Comparison of ENCODE assay signal across 1 cellular context in the genomic region with DNA sequence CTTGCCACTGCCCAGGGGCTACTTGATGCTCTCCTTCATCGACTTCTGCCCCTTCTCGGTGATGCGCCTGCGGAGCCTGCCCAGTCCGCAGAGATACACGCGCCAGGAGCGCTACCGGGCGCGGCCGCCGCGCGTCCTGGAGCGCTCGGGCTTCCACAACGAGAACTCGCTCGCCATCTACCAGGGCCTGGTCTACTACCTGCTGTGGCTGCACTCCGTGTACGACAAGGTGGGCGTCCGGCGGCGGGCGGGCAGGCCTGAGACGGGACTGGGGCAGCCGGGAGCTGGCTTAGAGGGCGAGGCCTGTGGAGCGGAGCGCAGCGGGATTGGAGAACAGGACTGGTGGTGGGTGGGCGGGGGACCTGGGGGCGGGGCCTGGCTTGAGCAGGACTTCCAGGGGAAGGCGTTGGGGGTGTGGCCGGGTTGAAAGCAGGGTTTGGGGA.
TF ChIP-seq lines count a peak whose summit lies in the region.

No MANE protein-coding gene starts in this region.

TF ChIP-seq in HEK293, 187 proteins besides CTCF, POLR2A, EP300 and RAD21 (continued from another document):
- TF ChIP-seq ZNF561 (tag by site-specific recombination; IDR thresholded peaks at IDR 0.05; ENCODE audit: borderline replicate concordance): no peak
- TF ChIP-seq ZNF354C (tag by site-specific recombination; IDR thresholded peaks at IDR 0.05; ENCODE audit: borderline replicate concordance, low read depth): no peak
- TF ChIP-seq ZNF37A (tag by site-specific recombination; IDR thresholded peaks at IDR 0.05): no peak
- TF ChIP-seq ZNF112 (tag by site-specific recombination; IDR thresholded peaks at IDR 0.05): no peak
- no peak for TF ChIP-seq KLF1 (tag by site-specific recombination; IDR thresholded peaks at IDR 0.05)
- no peak for TF ChIP-seq ZNF621 (tag by site-specific recombination; IDR thresholded peaks at IDR 0.05)
- TF ChIP-seq ZNF707 (tag by site-specific recombination; IDR thresholded peaks at IDR 0.05): no peak
- TF ChIP-seq ZNF660 (tag by site-specific recombination; IDR thresholded peaks at IDR 0.05): no peak
- no peak; the same call in 1 of the 2 replicates for TF ChIP-seq ZBTB8A (tag by site-specific recombination; IDR thresholded peaks at IDR 0.05)
- no peak for TF ChIP-seq ZNF530 (tag by site-specific recombination; IDR thresholded peaks at IDR 0.05; ENCODE audit: low read depth)
- TF ChIP-seq, protein P1, sequence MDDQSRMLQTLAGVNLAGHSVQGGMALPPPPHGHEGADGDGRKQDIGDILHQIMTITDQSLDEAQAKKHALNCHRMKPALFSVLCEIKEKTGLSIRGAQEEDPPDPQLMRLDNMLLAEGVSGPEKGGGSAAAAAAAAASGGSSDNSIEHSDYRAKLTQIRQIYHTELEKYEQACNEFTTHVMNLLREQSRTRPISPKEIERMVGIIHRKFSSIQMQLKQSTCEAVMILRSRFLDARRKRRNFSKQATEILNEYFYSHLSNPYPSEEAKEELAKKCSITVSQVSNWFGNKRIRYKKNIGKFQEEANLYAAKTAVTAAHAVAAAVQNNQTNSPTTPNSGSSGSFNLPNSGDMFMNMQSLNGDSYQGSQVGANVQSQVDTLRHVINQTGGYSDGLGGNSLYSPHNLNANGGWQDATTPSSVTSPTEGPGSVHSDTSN (CRISPR knock-in tag; IDR thresholded peaks at IDR 0.05): no peak; the same call in 1 of the 2 replicates
TF ChIP-seq in HEK293: peak in this region for 9.
